Comparison of ENCODE assay signal across 8 cellular contexts in the genomic region with DNA sequence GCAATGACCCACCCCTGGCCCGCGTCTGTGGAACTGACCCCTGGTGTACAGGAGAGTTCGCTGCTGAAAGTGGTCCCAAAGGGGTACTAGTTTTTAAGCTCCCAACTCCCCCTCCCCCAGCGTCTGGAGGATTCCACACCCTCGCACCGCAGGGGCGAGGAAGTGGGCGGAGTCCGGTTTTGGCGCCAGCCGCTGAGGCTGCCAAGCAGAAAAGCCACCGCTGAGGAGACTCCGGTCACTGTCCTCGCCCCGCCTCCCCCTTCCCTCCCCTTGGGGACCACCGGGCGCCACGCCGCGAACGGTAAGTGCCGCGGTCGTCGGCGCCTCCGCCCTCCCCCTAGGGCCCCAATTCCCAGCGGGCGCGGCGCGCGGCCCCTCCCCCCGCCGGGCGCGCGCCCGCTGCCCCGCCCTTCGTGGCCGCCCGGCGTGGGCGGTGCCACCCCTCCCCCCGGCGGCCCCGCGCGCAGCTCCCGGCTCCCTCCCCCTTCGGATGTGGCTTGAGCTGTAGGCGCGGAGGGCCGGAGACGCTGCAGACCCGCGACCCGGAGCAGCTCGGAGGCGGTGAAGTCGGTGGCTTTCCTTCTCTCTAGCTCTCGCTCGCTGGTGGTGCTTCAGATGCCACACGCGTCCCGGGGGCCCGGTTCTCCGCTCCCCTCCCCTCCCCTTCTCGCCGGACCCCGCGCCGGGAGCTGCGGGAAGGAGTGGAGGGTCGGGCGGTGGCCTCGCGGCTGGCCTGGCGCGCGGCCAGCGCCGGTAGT. TPM values are rescaled to one million over a fixed set of nuclear protein-coding genes. Genes with fewer than 3 reads are reported as not detected.
DNase-seq lines count a peak whose midpoint lies in the region; ATAC-seq, FAIRE-seq and TF ChIP-seq lines count a peak whose summit lies in the region.

A gene (plus strand): TSS at position 485 of the 758 bp plus-strand sequence. CDS start 1,254 bp downstream, outside the sequence.

- H3K27me3 ChIP-seq in right atrium auricular region, result no peaks in the 10 kb centered on the region

- DNase-seq in NCI-H1694 treated with DMSO at 0.1 percent for 48 hours (lab: John Stamatoyannopoulos, UW) (peak; percentile 93), T-helper 2 cell (peak; percentile 73 to 96 (median 80)), amygdala (lab: John Stamatoyannopoulos, UW) (peak in 55 of 56 donors; percentile 42 to 94 (median 83)), right atrium auricular region (ENCODE audit: low spot score) (peak; percentile 82), pulmonary artery endothelial cell (ENCODE audit: low read depth, low spot score) (no peak), urothelium cell line (ENCODE audit: low spot score) (peak; percentile 92)

- peak; percentile 89 for TF ChIP-seq POLR2A in GM18505 (IDR thresholded peaks at IDR 0.05; ENCODE audit: borderline replicate concordance, extremely low read depth, insufficient read depth, insufficient read length)

- no peak for TF ChIP-seq CTCF in right atrium auricular region (IDR thresholded peaks at IDR 0.05)

- H3K4me3 ChIP-seq in right atrium auricular region, result peak within 1 kb of the TSS; percentile 82 to 98

- no peaks in the 10 kb centered on the region for H3K9me3 ChIP-seq in right atrium auricular region

- H3K36me3 ChIP-seq in right atrium auricular region, result peaks cover 20% of the 10 kb centered on the region

- peak within 1 kb of the TSS; percentile 100 for H3K27ac ChIP-seq in right atrium auricular region

- peak; percentile 87 for FAIRE-seq in urothelium cell line (lab: Jason Lieb, UNC)

- peaks cover 0 to 42% of the 10 kb centered on the region in 2 donors for H3K4me1 ChIP-seq in right atrium auricular region

- ATAC-seq in GM18505 (IDR thresholded peaks at IDR 0.05; ENCODE audit: unreplicated experiment) (peak; percentile 45), HG02885 (IDR thresholded peaks at IDR 0.05; ENCODE audit: poor library complexity, unreplicated experiment) (peak; percentile 50)

RNA-seq across cellular contexts. Expression of the gene that starts here (rescaled TPM):
- 10 to 100 TPM; 37.9 to 43.3 TPM for total RNA-seq in right atrium auricular region
- 157 and 179 TPM in 2 replicates for total RNA-seq in pulmonary artery endothelial cell
